In genomic region chr7:131188367-131189339, GRCh38 we compare ENCODE assay signal across 8 cellular contexts.
DNase-seq lines count a peak whose midpoint lies in the region; ATAC-seq and TF ChIP-seq lines count a peak whose summit lies in the region.

No MANE protein-coding gene starts in this region.

- H3K4me1 ChIP-seq in sigmoid colon: peaks cover 0 to 8% (median 0%) of the 10 kb centered on the region in 4 donors

- no peak for TF ChIP-seq POLR2A in sigmoid colon (IDR thresholded peaks at IDR 0.05)

- H3K4me3 ChIP-seq in sigmoid colon: no peak overlapping the region

- POLR2A ChIA-PET in WTC11 (lab: Charles Lee): interaction anchor here (1.4 kb wide), 1 partner anchor 82 kb away, joined by 5 read pairs; no protein-coding TSS in a partner anchor

- no peak for TF ChIP-seq EP300 in sigmoid colon (IDR thresholded peaks at IDR 0.05)

- WGBS in sigmoid colon, 2 donors: 63 to 72% methylated on average over 8 of the region's 8 CpGs

- CTCF ChIA-PET in WTC11 (lab: Charles Lee): interaction anchor here (1.0 kb wide), 1 partner anchor 120 kb away, joined by 3 read pairs; no protein-coding TSS in a partner anchor

- peaks cover 28 to 40% (median 33%) of the 10 kb centered on the region in 3 donors for H3K27me3 Mint-ChIP-seq in CD14-positive monocyte (ENCODE audit: low read depth in 3 of 3)
- no peaks in the 10 kb centered on the region for H3K27me3 Mint-ChIP-seq in WTC11 (ENCODE audit: low read depth)
- no peaks in the 10 kb centered on the region for H3K27me3 Mint-ChIP-seq in central memory CD8-positive, alpha-beta T cell

- H3K9me3 ChIP-seq in sigmoid colon: no peaks in the 10 kb centered on the region

- DNase-seq in CD14-positive monocyte (ENCODE audit: low spot score): peak; percentile 79
- DNase-seq in HS-27A (ENCODE audit: low read depth): peak; percentile 87
- no peak for DNase-seq in WTC11 (ENCODE audit: low spot score)
- DNase-seq in central memory CD8-positive, alpha-beta T cell (ENCODE audit: low spot score in 2 of 2): peak in 1 of 2 donors; percentile 52
- peak; percentile 71 for DNase-seq in sigmoid colon
- DNase-seq in ecto neural progenitor cell (ENCODE audit: low spot score): no peak
- DNase-seq in hippocampal formation (lab: John Stamatoyannopoulos, UW): no peak

- H3K27ac ChIP-seq in sigmoid colon: peak overlapping the region in 1 of 4 donors; percentile 20

- H3K4me1 Mint-ChIP-seq in CD14-positive monocyte (peaks cover 37% of the 10 kb centered on the region), WTC11 (peaks cover 55% of the 10 kb centered on the region)
- H3K4me1 Mint-ChIP-seq in central memory CD8-positive, alpha-beta T cell: peaks cover 30% of the 10 kb centered on the region

- H3K4me3 Mint-ChIP-seq in CD14-positive monocyte (peak overlapping the region in 1 of 2 donors; percentile 62), WTC11 (no peak overlapping the region)
- H3K4me3 Mint-ChIP-seq in central memory CD8-positive, alpha-beta T cell: peak overlapping the region; percentile 1

- ATAC-seq in GM19351 (IDR thresholded peaks at IDR 0.05; ENCODE audit: unreplicated experiment) (peak; percentile 90), WTC11 (no peak)
- peak; percentile 97 for ATAC-seq in central memory CD8-positive, alpha-beta T cell (replicated peaks; ENCODE audit: extremely low read depth, poor library complexity, severe bottlenecking)

- TF ChIP-seq CTCF in CD14-positive monocyte (IDR thresholded peaks at IDR 0.05) (no peak), WTC11 (IDR thresholded peaks at IDR 0.05) (no peak), sigmoid colon (IDR thresholded peaks at IDR 0.05) (no peak)

- intact Hi-C loops in CD14-positive monocyte (cut with micrococcal nuclease): loop anchor here (2.0 to 10.0 kb wide), 3 partner anchors 46 to 81 kb away; no protein-coding TSS in a partner anchor
- intact Hi-C loops in sigmoid colon (cut with DNase I): no loop called here

- H3K36me3 ChIP-seq in sigmoid colon: no peaks in the 10 kb centered on the region

- no peaks in the 10 kb centered on the region for H3K27me3 ChIP-seq in sigmoid colon

- H3K27ac Mint-ChIP-seq in CD14-positive monocyte: peak overlapping the region; percentile 89 to 96 (median 94)
- H3K27ac Mint-ChIP-seq in WTC11: peak overlapping the region; percentile 68
- H3K27ac Mint-ChIP-seq in central memory CD8-positive, alpha-beta T cell (ENCODE audit: low read depth): peak overlapping the region; percentile 91

- H3K36me3 Mint-ChIP-seq in CD14-positive monocyte: peaks cover 11 to 13% of the 10 kb centered on the region in 2 donors
- H3K36me3 Mint-ChIP-seq in WTC11: no peaks in the 10 kb centered on the region
- peaks cover 3% of the 10 kb centered on the region for H3K36me3 Mint-ChIP-seq in central memory CD8-positive, alpha-beta T cell (ENCODE audit: insufficient read depth)

- peaks cover 0 to 4% (median 2%) of the 10 kb centered on the region in 7 donors for H3K9me3 Mint-ChIP-seq in CD14-positive monocyte
- no peaks in the 10 kb centered on the region for H3K9me3 Mint-ChIP-seq in WTC11
- no peaks in the 10 kb centered on the region for H3K9me3 Mint-ChIP-seq in central memory CD8-positive, alpha-beta T cell

TF ChIP-seq in WTC11, 78 proteins besides CTCF, POLR2A, EP300 and RAD21:
- TF ChIP-seq TEAD1 (CRISPR knock-in tag; IDR thresholded peaks at IDR 0.05) (no peak), SOX15 (CRISPR knock-in tag; IDR thresholded peaks at IDR 0.05) (no peak), ERG (CRISPR knock-in tag; IDR thresholded peaks at IDR 0.05) (no peak), JAZF1 (CRISPR knock-in tag; IDR thresholded peaks at IDR 0.05) (no peak), E2F4 (CRISPR knock-in tag; IDR thresholded peaks at IDR 0.05; ENCODE audit: borderline replicate concordance, low read depth) (no peak), FOXP4 (CRISPR knock-in tag; IDR thresholded peaks at IDR 0.05) (no peak), MXD4 (CRISPR knock-in tag; IDR thresholded peaks at IDR 0.05; ENCODE audit: borderline replicate concordance) (no peak), E2F1 (CRISPR knock-in tag; IDR thresholded peaks at IDR 0.05) (no peak), RORB (CRISPR knock-in tag; IDR thresholded peaks at IDR 0.05) (no peak), ZNF671 (CRISPR knock-in tag; IDR thresholded peaks at IDR 0.05) (no peak), CREM (CRISPR knock-in tag; IDR thresholded peaks at IDR 0.05) (no peak), CBFB (CRISPR knock-in tag; IDR thresholded peaks at IDR 0.05; ENCODE audit: low read depth) (no peak), ZNF138 (CRISPR knock-in tag; conservative IDR thresholded peaks at IDR 0.05) (no peak), FOXJ3 (CRISPR knock-in tag; IDR thresholded peaks at IDR 0.05; ENCODE audit: borderline replicate concordance) (no peak)

Comparison
In these comparisons a context has a peak if more than half of its experiments do, and no peak if none do; other contexts are left out.
1. DNase-seq: peak in CD14-positive monocyte (single experiment), HS-27A (single experiment) and sigmoid colon (single experiment); none in WTC11 (single experiment), ecto neural progenitor cell (single experiment) and hippocampal formation (0 of 2).
2. Peak in every context shown above with its lines, with median percentiles within 50 percentile points of each other: H3K27ac Mint-ChIP-seq.